1 cellular context compared by ENCODE assay signal in the genomic region with DNA sequence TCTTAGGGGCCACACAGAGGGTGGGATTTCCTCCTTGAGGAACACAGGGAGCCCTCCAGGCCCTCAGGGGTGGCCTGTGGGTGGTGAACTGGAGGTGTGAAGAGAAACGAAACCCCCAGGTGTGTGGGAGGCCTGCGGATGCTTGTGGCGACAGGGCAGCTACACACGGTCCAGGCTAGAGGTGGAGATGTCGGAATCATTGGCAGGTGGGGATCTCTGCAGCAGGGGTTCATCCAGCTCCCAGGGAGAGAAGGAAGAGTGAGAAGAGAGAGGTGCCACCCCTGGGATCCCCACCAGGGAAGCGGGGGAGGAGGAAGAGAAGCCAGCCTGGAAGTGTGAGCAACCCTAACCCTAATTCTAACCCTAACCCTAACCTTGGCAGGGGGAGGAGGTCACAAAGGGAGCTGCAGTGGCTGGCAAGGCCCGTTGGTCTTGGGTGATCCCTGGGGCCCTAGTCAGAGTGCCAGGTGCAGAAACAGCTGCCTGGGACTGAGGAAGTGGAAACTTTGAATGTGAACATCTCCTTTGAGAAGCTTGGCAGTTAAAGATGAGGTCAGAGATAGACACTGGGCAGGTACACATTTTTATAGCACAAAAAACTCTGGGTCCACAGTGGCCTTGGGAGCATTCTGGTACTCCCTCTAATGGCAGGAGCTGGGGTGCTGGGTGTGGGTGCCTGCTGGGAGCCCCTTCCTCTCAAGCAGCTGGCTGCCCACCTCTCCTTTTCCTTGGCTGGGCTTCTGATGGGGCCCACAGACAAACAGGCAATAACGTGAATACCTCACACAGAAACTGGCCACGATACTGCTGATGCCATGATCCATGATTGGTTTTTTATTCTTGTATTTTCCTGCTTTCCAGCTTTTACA.
TF ChIP-seq lines count a peak whose summit lies in the region.

No MANE protein-coding gene starts in this region.

TF ChIP-seq in GM12878, 131 proteins besides CTCF, POLR2A, EP300 and RAD21 (continues in another document):
- TF ChIP-seq IKZF2 (IDR thresholded peaks at IDR 0.05) (peak; percentile 47 to 69; a peak in 3 of 4 replicates), SUZ12 (IDR thresholded peaks at IDR 0.05; ENCODE audit: unreplicated experiment) (no peak), BMI1 (IDR thresholded peaks at IDR 0.05; ENCODE audit: borderline replicate concordance) (no peak), CBX3 (IDR thresholded peaks at IDR 0.05; ENCODE audit: borderline replicate concordance, low read depth) (no peak), NFYA (IDR thresholded peaks at IDR 0.05; ENCODE audit: borderline replicate concordance, low read depth, low read length) (no peak), CBX5 (IDR thresholded peaks at IDR 0.05; ENCODE audit: low read depth) (no peak), PAX8 (IDR thresholded peaks at IDR 0.05) (no peak), ATF7 (IDR thresholded peaks at IDR 0.05; ENCODE audit: low read depth) (peak; percentile 48; the same call in 1 of the 2 replicates), FOXK2 (IDR thresholded peaks at IDR 0.05) (no peak), STAT1 (conservative IDR thresholded peaks at IDR 0.05) (no peak), YBX1 (IDR thresholded peaks at IDR 0.05) (no peak), TCF3 (IDR thresholded peaks at IDR 0.05; ENCODE audit: borderline replicate concordance, insufficient read depth, low read depth, low read length) (peak; percentile 76; the same call in 1 of the 2 replicates), MTA2 (IDR thresholded peaks at IDR 0.05; ENCODE audit: low read depth) (peak; percentile 52), RB1 (IDR thresholded peaks at IDR 0.05; ENCODE audit: borderline replicate concordance) (0 out of 2 replicates have a peak, but pooled peaks have one; percentile 26), HCFC1 (IDR thresholded peaks at IDR 0.05; ENCODE audit: low read length) (no peak), SPI1 (IDR thresholded peaks at IDR 0.05; ENCODE audit: borderline replicate concordance, insufficient read depth, low read depth, low read length) (peak; percentile 61; the same call in 1 of the 2 replicates), SMAD5 (IDR thresholded peaks at IDR 0.05; ENCODE audit: low read depth) (no peak), NBN (IDR thresholded peaks at IDR 0.05) (0 out of 2 replicates have a peak, but pooled peaks have one; percentile 34), JUND (IDR thresholded peaks at IDR 0.05; ENCODE audit: low read depth, low read length) (no peak), TCF12 (IDR thresholded peaks at IDR 0.05; ENCODE audit: low read depth, low read length) (peak; percentile 86), BCL11A (IDR thresholded peaks at IDR 0.05; ENCODE audit: low read depth, low read length) (no peak), STAT3 (IDR thresholded peaks at IDR 0.05; ENCODE audit: low read depth, low read length) (no peak), GATAD2B (conservative IDR thresholded peaks at IDR 0.05; ENCODE audit: low read depth) (no peak), EGR1 (IDR thresholded peaks at IDR 0.05; ENCODE audit: borderline replicate concordance in 1 of 2, low read depth in 2 of 2, low read length in 2 of 2) (peak in 1 of 2 experiments; percentile 51; a peak in 1 of 3 replicates), SREBF2 (IDR thresholded peaks at IDR 0.05; ENCODE audit: low read length) (no peak), NR2C1 (IDR thresholded peaks at IDR 0.05) (peak; percentile 27; the same call in 1 of the 2 replicates), ZNF217 (IDR thresholded peaks at IDR 0.05) (0 out of 2 replicates have a peak, but pooled peaks have one; percentile 19), ZNF274 (IDR thresholded peaks at IDR 0.05; ENCODE audit: insufficient read depth, insufficient read length) (no peak), PAX5 (IDR thresholded peaks at IDR 0.05; ENCODE audit: borderline replicate concordance, low read depth, low read length) (no peak), NFXL1 (IDR thresholded peaks at IDR 0.05; ENCODE audit: borderline replicate concordance) (no peak), CHD2 (IDR thresholded peaks at IDR 0.05; ENCODE audit: borderline replicate concordance, low read depth, low read length) (no peak)
- TF ChIP-seq, protein P1, sequence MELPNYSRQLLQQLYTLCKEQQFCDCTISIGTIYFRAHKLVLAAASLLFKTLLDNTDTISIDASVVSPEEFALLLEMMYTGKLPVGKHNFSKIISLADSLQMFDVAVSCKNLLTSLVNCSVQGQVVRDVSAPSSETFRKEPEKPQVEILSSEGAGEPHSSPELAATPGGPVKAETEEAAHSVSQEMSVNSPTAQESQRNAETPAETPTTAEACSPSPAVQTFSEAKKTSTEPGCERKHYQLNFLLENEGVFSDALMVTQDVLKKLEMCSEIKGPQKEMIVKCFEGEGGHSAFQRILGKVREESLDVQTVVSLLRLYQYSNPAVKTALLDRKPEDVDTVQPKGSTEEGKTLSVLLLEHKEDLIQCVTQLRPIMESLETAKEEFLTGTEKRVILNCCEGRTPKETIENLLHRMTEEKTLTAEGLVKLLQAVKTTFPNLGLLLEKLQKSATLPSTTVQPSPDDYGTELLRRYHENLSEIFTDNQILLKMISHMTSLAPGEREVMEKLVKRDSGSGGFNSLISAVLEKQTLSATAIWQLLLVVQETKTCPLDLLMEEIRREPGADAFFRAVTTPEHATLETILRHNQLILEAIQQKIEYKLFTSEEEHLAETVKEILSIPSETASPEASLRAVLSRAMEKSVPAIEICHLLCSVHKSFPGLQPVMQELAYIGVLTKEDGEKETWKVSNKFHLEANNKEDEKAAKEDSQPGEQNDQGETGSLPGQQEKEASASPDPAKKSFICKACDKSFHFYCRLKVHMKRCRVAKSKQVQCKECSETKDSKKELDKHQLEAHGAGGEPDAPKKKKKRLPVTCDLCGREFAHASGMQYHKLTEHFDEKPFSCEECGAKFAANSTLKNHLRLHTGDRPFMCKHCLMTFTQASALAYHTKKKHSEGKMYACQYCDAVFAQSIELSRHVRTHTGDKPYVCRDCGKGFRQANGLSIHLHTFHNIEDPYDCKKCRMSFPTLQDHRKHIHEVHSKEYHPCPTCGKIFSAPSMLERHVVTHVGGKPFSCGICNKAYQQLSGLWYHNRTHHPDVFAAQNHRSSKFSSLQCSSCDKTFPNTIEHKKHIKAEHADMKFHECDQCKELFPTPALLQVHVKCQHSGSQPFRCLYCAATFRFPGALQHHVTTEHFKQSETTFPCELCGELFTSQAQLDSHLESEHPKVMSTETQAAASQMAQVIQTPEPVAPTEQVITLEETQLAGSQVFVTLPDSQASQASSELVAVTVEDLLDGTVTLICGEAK (IDR thresholded peaks at IDR 0.05; ENCODE audit: borderline replicate concordance) = no peak
- TF ChIP-seq, protein P2, sequence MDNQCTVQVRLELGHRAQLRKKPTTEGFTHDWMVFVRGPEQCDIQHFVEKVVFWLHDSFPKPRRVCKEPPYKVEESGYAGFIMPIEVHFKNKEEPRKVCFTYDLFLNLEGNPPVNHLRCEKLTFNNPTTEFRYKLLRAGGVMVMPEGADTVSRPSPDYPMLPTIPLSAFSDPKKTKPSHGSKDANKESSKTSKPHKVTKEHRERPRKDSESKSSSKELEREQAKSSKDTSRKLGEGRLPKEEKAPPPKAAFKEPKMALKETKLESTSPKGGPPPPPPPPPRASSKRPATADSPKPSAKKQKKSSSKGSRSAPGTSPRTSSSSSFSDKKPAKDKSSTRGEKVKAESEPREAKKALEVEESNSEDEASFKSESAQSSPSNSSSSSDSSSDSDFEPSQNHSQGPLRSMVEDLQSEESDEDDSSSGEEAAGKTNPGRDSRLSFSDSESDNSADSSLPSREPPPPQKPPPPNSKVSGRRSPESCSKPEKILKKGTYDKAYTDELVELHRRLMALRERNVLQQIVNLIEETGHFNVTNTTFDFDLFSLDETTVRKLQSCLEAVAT (IDR thresholded peaks at IDR 0.05) = no peak
- TF ChIP-seq, protein P3, sequence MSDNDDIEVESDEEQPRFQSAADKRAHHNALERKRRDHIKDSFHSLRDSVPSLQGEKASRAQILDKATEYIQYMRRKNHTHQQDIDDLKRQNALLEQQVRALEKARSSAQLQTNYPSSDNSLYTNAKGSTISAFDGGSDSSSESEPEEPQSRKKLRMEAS (IDR thresholded peaks at IDR 0.05; ENCODE audit: low read depth, low read length) = no peak
- TF ChIP-seq, protein P4, sequence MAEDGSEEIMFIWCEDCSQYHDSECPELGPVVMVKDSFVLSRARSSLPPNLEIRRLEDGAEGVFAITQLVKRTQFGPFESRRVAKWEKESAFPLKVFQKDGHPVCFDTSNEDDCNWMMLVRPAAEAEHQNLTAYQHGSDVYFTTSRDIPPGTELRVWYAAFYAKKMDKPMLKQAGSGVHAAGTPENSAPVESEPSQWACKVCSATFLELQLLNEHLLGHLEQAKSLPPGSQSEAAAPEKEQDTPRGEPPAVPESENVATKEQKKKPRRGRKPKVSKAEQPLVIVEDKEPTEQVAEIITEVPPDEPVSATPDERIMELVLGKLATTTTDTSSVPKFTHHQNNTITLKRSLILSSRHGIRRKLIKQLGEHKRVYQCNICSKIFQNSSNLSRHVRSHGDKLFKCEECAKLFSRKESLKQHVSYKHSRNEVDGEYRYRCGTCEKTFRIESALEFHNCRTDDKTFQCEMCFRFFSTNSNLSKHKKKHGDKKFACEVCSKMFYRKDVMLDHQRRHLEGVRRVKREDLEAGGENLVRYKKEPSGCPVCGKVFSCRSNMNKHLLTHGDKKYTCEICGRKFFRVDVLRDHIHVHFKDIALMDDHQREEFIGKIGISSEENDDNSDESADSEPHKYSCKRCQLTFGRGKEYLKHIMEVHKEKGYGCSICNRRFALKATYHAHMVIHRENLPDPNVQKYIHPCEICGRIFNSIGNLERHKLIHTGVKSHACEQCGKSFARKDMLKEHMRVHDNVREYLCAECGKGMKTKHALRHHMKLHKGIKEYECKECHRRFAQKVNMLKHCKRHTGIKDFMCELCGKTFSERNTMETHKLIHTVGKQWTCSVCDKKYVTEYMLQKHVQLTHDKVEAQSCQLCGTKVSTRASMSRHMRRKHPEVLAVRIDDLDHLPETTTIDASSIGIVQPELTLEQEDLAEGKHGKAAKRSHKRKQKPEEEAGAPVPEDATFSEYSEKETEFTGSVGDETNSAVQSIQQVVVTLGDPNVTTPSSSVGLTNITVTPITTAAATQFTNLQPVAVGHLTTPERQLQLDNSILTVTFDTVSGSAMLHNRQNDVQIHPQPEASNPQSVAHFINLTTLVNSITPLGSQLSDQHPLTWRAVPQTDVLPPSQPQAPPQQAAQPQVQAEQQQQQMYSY (CRISPR knock-in tag; IDR thresholded peaks at IDR 0.05) = no peak
- TF ChIP-seq, protein P5, sequence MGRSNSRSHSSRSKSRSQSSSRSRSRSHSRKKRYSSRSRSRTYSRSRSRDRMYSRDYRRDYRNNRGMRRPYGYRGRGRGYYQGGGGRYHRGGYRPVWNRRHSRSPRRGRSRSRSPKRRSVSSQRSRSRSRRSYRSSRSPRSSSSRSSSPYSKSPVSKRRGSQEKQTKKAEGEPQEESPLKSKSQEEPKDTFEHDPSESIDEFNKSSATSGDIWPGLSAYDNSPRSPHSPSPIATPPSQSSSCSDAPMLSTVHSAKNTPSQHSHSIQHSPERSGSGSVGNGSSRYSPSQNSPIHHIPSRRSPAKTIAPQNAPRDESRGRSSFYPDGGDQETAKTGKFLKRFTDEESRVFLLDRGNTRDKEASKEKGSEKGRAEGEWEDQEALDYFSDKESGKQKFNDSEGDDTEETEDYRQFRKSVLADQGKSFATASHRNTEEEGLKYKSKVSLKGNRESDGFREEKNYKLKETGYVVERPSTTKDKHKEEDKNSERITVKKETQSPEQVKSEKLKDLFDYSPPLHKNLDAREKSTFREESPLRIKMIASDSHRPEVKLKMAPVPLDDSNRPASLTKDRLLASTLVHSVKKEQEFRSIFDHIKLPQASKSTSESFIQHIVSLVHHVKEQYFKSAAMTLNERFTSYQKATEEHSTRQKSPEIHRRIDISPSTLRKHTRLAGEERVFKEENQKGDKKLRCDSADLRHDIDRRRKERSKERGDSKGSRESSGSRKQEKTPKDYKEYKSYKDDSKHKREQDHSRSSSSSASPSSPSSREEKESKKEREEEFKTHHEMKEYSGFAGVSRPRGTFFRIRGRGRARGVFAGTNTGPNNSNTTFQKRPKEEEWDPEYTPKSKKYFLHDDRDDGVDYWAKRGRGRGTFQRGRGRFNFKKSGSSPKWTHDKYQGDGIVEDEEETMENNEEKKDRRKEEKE (IDR thresholded peaks at IDR 0.05) = no peak
- TF ChIP-seq, protein P6, sequence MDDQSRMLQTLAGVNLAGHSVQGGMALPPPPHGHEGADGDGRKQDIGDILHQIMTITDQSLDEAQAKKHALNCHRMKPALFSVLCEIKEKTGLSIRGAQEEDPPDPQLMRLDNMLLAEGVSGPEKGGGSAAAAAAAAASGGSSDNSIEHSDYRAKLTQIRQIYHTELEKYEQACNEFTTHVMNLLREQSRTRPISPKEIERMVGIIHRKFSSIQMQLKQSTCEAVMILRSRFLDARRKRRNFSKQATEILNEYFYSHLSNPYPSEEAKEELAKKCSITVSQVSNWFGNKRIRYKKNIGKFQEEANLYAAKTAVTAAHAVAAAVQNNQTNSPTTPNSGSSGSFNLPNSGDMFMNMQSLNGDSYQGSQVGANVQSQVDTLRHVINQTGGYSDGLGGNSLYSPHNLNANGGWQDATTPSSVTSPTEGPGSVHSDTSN (IDR thresholded peaks at IDR 0.05; ENCODE audit: insufficient replicate concordance, low read depth, low read length) = no peak
- TF ChIP-seq, protein P7, sequence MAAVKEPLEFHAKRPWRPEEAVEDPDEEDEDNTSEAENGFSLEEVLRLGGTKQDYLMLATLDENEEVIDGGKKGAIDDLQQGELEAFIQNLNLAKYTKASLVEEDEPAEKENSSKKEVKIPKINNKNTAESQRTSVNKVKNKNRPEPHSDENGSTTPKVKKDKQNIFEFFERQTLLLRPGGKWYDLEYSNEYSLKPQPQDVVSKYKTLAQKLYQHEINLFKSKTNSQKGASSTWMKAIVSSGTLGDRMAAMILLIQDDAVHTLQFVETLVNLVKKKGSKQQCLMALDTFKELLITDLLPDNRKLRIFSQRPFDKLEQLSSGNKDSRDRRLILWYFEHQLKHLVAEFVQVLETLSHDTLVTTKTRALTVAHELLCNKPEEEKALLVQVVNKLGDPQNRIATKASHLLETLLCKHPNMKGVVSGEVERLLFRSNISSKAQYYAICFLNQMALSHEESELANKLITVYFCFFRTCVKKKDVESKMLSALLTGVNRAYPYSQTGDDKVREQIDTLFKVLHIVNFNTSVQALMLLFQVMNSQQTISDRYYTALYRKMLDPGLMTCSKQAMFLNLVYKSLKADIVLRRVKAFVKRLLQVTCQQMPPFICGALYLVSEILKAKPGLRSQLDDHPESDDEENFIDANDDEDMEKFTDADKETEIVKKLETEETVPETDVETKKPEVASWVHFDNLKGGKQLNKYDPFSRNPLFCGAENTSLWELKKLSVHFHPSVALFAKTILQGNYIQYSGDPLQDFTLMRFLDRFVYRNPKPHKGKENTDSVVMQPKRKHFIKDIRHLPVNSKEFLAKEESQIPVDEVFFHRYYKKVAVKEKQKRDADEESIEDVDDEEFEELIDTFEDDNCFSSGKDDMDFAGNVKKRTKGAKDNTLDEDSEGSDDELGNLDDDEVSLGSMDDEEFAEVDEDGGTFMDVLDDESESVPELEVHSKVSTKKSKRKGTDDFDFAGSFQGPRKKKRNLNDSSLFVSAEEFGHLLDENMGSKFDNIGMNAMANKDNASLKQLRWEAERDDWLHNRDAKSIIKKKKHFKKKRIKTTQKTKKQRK (IDR thresholded peaks at IDR 0.05; ENCODE audit: low read depth, low read length) = no peak
- TF ChIP-seq, protein P8, sequence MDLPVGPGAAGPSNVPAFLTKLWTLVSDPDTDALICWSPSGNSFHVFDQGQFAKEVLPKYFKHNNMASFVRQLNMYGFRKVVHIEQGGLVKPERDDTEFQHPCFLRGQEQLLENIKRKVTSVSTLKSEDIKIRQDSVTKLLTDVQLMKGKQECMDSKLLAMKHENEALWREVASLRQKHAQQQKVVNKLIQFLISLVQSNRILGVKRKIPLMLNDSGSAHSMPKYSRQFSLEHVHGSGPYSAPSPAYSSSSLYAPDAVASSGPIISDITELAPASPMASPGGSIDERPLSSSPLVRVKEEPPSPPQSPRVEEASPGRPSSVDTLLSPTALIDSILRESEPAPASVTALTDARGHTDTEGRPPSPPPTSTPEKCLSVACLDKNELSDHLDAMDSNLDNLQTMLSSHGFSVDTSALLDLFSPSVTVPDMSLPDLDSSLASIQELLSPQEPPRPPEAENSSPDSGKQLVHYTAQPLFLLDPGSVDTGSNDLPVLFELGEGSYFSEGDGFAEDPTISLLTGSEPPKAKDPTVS (IDR thresholded peaks at IDR 0.05; ENCODE audit: low read depth, low read length) = no peak
